9 cellular contexts compared by ENCODE assay signal in genomic region chr7:21412291-21412896, GRCh38. TPM values are rescaled to one million over a fixed set of nuclear protein-coding genes. Genes with fewer than 3 reads are reported as not detected.
DNase-seq lines count a peak whose midpoint lies in the region; ATAC-seq and TF ChIP-seq lines count a peak whose summit lies in the region.
"Had no signal": no experiment of that assay in that cellular context is flagged by ENCODE, and none has a peak within 500 bp of the region (broad histone marks: within the 10 kb centered on the region; RNA-seq: fewer than 3 reads in every experiment).

No MANE protein-coding gene starts in this region.

- intact Hi-C loops in natural killer cell (cut with micrococcal nuclease) = loop anchor here (2.0 to 10.0 kb wide), 2 partner anchors 30 to 158 kb away; no protein-coding TSS in a partner anchor
- intact Hi-C loops in left colon (cut with DNase I, micrococcal nuclease) = no loop called here

- H3K9me3 Mint-ChIP-seq in natural killer cell = no peaks in the 10 kb centered on the region

- DNase-seq in natural killer cell (no peak), retina (no peak), left colon (no peak), coronary artery (ENCODE audit: low spot score) (no peak)
- DNase-seq: ovary had no signal

- H3K27me3 Mint-ChIP-seq in natural killer cell (ENCODE audit: low read depth in 2 of 2) = no peaks in the 10 kb centered on the region

- peak overlapping the region; percentile 92 to 94 for H3K27ac Mint-ChIP-seq in natural killer cell

- peaks cover 27 to 56% of the 10 kb centered on the region in 2 donors for H3K4me1 Mint-ChIP-seq in natural killer cell

- ATAC-seq in GM18517 (IDR thresholded peaks at IDR 0.05; ENCODE audit: unreplicated experiment) (peak; percentile 75), GM21526 (IDR thresholded peaks at IDR 0.05; ENCODE audit: low FRiP score, unreplicated experiment) (peak; percentile 78), HG03521 (IDR thresholded peaks at IDR 0.05; ENCODE audit: unreplicated experiment) (peak; percentile 43), natural killer cell (peak; percentile 81 to 92 (median 88)), left colon (no peak)

- H3K4me3 Mint-ChIP-seq in natural killer cell = peak overlapping the region; percentile 83

- no peak overlapping the region for H3K4me3 ChIP-seq in coronary artery
- H3K4me3 ChIP-seq: ovary had no signal

- no peaks in the 10 kb centered on the region for H3K36me3 Mint-ChIP-seq in natural killer cell

- H3K27ac ChIP-seq in coronary artery = no peak overlapping the region
- H3K27ac ChIP-seq: ovary, VCaP had no signal

- TF ChIP-seq CTCF in natural killer cell (IDR thresholded peaks at IDR 0.05) (no peak), coronary artery (IDR thresholded peaks at IDR 0.05) (no peak)

RNA-seq across cellular contexts. Expression of gene SP4, which starts 15.5 kb away (rescaled TPM):
- total RNA-seq in natural killer cell = 10 to 100 TPM; 38.8 to 49.6 (median 44.5) TPM
- total RNA-seq in left colon = 1 to 10 TPM; 2.2 to 5.2 TPM

Comparison
In these comparisons a context has a peak if more than half of its experiments do, and no peak if none do; other contexts are left out.
1. RNA of gene SP4, which starts 15.5 kb away (total RNA-seq): 38.8 to 49.6 TPM in natural killer cell; 2.2 to 5.2 TPM in left colon; every median in the first group is over 4 times any median in the second.